ENCODE assay signal across 8 cellular contexts in the genomic region with DNA sequence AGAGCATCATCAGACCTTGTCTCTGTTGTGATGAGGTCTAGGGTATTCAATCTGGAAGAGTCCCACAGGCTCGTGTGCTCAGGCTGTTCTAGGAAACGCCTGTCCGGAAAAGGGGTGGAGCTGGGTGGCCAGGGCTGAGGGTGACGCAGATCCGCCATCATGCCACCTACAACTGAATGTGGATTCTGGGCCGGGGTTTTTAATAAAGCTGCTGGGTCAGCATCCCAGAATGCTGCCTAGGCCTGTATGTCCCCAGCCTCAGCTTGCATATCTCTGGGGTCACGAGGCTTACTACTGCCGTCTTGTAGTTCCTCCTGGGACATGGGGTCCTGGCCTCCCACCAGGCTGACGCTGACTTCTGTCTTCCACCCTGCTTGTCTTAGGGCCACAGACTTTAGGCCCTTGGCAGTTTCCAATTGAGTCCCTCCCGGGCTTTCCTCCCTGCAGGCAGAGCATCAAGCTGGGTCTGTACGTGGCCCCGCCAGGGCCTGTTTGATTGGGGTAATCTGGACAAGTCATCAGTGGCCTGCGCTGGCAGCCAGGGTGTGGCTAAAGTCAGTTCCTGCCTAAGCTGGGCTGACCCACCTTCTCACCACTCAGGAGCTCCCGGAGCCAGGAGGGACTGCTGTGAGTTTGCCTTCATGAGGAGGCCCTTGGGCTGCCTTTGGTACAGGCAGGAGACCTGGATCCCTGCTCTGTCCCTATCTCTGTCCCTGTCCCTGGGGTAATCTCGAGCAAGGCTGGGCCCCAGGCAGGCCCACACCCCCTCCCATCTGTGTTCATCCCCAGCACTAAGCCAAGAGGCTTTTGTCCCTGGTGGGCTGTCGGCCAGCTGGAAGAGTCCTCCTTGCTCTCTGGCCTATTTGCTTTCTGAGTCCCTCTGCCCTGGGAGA.
A peak's percentile ranks its signal among the peaks of the same experiment; 100 is the strongest.
DNase-seq lines count a peak whose midpoint lies in the region; ATAC-seq and TF ChIP-seq lines count a peak whose summit lies in the region.

No MANE protein-coding gene starts in this region.

- no peaks in the 10 kb centered on the region for H3K27me3 ChIP-seq in heart right ventricle

- peak overlapping the region in 3 of 10 donors; percentile 2 to 12 (median 5) for H3K4me3 ChIP-seq in heart right ventricle

- intact Hi-C loops in heart right ventricle (cut with DNase I): loop anchor here in 2 of 10 donors (2.0 to 5.0 kb wide), 3 partner anchors 34 to 78 kb away; no protein-coding TSS in a partner anchor

- no peaks in the 10 kb centered on the region for H3K9me3 Mint-ChIP-seq in activated naive CD8-positive, alpha-beta T cell (ENCODE audit: low read depth)

- peak overlapping the region; percentile 73 for H3K27ac Mint-ChIP-seq in activated naive CD8-positive, alpha-beta T cell

- TF ChIP-seq CTCF in heart right ventricle (IDR thresholded peaks at IDR 0.05): no peak

- no peak overlapping the region for H3K4me3 Mint-ChIP-seq in activated naive CD8-positive, alpha-beta T cell

- H3K27me3 Mint-ChIP-seq in activated naive CD8-positive, alpha-beta T cell: no peaks in the 10 kb centered on the region

- peak overlapping the region; percentile 88 to 98 (median 93) for H3K27ac ChIP-seq in heart right ventricle

- H3K36me3 ChIP-seq in heart right ventricle: peaks cover 0 to 14% (median under 1%) of the 10 kb centered on the region in 9 donors

- no peaks in the 10 kb centered on the region for H3K9me3 ChIP-seq in heart right ventricle

- H3K4me1 ChIP-seq in heart right ventricle: peaks cover 87 to 100% (median 100%) of the 10 kb centered on the region in 9 donors

- DNase-seq in GM04504 (ENCODE audit: low read depth) (peak; percentile 63), heart right ventricle (peak; percentile 84 to 86), pulmonary artery endothelial cell (ENCODE audit: low read depth, low spot score) (peak; percentile 55), SKM-1 (lab: John Stamatoyannopoulos, UW; ENCODE audit: unreplicated experiment) (no peak)
- no peak for DNase-seq in central memory CD4-positive, alpha-beta T cell
- no peak for DNase-seq in stimulated activated naive CD4-positive, alpha-beta T cell (lab: John Stamatoyannopoulos, UW)

- WGBS in heart right ventricle, 2 donors: 24 to 33% methylated on average over 16 of the region's 16 CpGs

- H3K4me1 Mint-ChIP-seq in activated naive CD8-positive, alpha-beta T cell (ENCODE audit: low read depth): peaks cover 65% of the 10 kb centered on the region

- ATAC-seq in heart right ventricle: peak; percentile 15 to 60 (median 39)
- no peak for ATAC-seq in GM18909 (IDR thresholded peaks at IDR 0.05; ENCODE audit: poor library complexity, unreplicated experiment)

- no peaks in the 10 kb centered on the region for H3K36me3 Mint-ChIP-seq in activated naive CD8-positive, alpha-beta T cell

Comparison
In these comparisons a context has a peak if more than half of its experiments do, and no peak if none do; other contexts are left out.
1. DNase-seq: peak in GM04504 (single experiment), heart right ventricle (2 of 2) and pulmonary artery endothelial cell (single experiment); none in central memory CD4-positive, alpha-beta T cell (single experiment), SKM-1 (single experiment) and stimulated activated naive CD4-positive, alpha-beta T cell (0 of 6).